In genomic region chr7:36448781-36449379, GRCh38 we compare ENCODE assay signal across 1 cellular context.
TF ChIP-seq lines count a peak whose summit lies in the region.

No MANE protein-coding gene starts in this region.

TF ChIP-seq in SK-N-SH treated with all-trans-retinoic acid at 6 μM for 48 hours, 23 proteins besides CTCF, POLR2A, EP300 and RAD21 (continued from another document):
- TF ChIP-seq TSHZ2 (CRISPR knock-in tag; IDR thresholded peaks at IDR 0.05) (no peak), ZFP30 (CRISPR knock-in tag; IDR thresholded peaks at IDR 0.05) (no peak), OSR1 (CRISPR knock-in tag; IDR thresholded peaks at IDR 0.05) (no peak), RARB (CRISPR knock-in tag; IDR thresholded peaks at IDR 0.05) (no peak), BACH2 (CRISPR knock-in tag; IDR thresholded peaks at IDR 0.05; ENCODE audit: borderline replicate concordance) (no peak), CREB5 (CRISPR knock-in tag; IDR thresholded peaks at IDR 0.05; ENCODE audit: low read depth) (no peak)
TF ChIP-seq in SK-N-SH treated with all-trans-retinoic acid at 6 μM for 48 hours: peak in this region for 2.
